33 cellular contexts compared by ENCODE assay signal in the genomic region with DNA sequence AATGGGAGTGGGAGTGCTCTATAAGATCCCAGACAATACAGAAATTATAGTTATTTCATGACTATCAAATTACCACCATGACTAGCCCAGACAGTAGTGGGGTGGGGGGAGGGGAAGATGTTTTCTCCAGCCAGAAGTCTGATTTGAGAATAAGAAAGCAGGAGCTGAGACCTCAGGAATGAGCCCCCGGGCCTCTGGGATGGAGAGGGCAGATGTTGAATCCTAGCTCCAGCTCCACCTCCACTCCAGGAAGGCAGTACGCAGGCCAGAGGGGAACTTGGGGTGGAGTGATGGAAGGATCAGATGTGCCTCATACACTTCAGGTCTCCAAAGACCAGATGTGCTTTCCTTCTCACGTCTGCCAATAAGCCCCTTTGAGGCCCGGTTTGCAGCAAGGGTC.
"Had no signal": no experiment of that assay in that cellular context is flagged by ENCODE, and none has a peak within 500 bp of the region (broad histone marks: within the 10 kb centered on the region; RNA-seq: fewer than 3 reads in every experiment).

No MANE protein-coding gene starts in this region.

- H3K36me3 ChIP-seq: MG63, WERI-Rb-1 had no signal

- H3K36me3 Mint-ChIP-seq: activated CD8-positive, alpha-beta memory T cell treated with anti-CD3 and anti-CD28 coated beads, Interleukin-2, amount 10 ng/mL, durations not matched to agents 7 days and 5 days; activated naive CD8-positive, alpha-beta T cell treated with anti-CD3 and anti-CD28 coated beads for 36 hours had no signal

- H3K4me1 Mint-ChIP-seq: activated CD4-positive, alpha-beta memory T cell treated with anti-CD3 and anti-CD28 coated beads, Interleukin-2, amount 10 ng/mL, durations not matched to agents 7 days and 5 days; activated CD8-positive, alpha-beta memory T cell treated with anti-CD3 and anti-CD28 coated beads, Interleukin-2, amount 10 ng/mL, durations not matched to agents 7 days and 5 days; activated naive CD8-positive, alpha-beta T cell treated with anti-CD3 and anti-CD28 coated beads for 36 hours; activated T-helper 17 cell treated with anti-CD3 and anti-CD28 coated beads, Interleukin-2, amount 50 U/mL, for 72 hours had no signal

- H3K27ac ChIP-seq: SK-N-MC, WERI-Rb-1 had no signal

- H3K9me3 Mint-ChIP-seq: activated CD4-positive, alpha-beta memory T cell treated with anti-CD3 and anti-CD28 coated beads, Interleukin-2, amount 10 ng/mL, durations not matched to agents 7 days and 5 days; activated naive CD8-positive, alpha-beta T cell treated with anti-CD3 and anti-CD28 coated beads for 36 hours; activated T-cell treated with anti-CD3 and anti-CD28 coated beads, Interleukin-2, amount 50 U/mL, for 72 hours; activated T-helper 17 cell treated with anti-CD3 and anti-CD28 coated beads, Interleukin-2, amount 50 U/mL, for 72 hours had no signal

- H3K4me3 Mint-ChIP-seq: activated CD4-positive, alpha-beta memory T cell treated with anti-CD3 and anti-CD28 coated beads, Interleukin-2, amount 10 ng/mL, durations not matched to agents 7 days and 5 days; activated CD8-positive, alpha-beta memory T cell treated with anti-CD3 and anti-CD28 coated beads, Interleukin-2, amount 10 ng/mL, durations not matched to agents 7 days and 5 days; activated naive CD8-positive, alpha-beta T cell treated with anti-CD3 and anti-CD28 coated beads for 36 hours; activated T-cell treated with anti-CD3 and anti-CD28 coated beads, Interleukin-2, amount 50 U/mL, for 72 hours; activated T-helper 17 cell treated with anti-CD3 and anti-CD28 coated beads, Interleukin-2, amount 50 U/mL, for 72 hours had no signal

- H3K4me3 ChIP-seq: MG63, SK-N-MC had no signal

- H3K27me3 Mint-ChIP-seq: activated CD4-positive, alpha-beta memory T cell treated with anti-CD3 and anti-CD28 coated beads, Interleukin-2, amount 10 ng/mL, durations not matched to agents 7 days and 5 days; activated CD8-positive, alpha-beta memory T cell treated with anti-CD3 and anti-CD28 coated beads, Interleukin-2, amount 10 ng/mL, durations not matched to agents 7 days and 5 days; activated naive CD8-positive, alpha-beta T cell treated with anti-CD3 and anti-CD28 coated beads for 36 hours had no signal

- DNase-seq: activated CD4-positive, alpha-beta memory T cell treated with anti-CD3 and anti-CD28 coated beads, Interleukin-2, amount 10 ng/mL, durations not matched to agents 7 days and 5 days; activated CD4-positive, alpha-beta T cell treated with anti-CD3 and anti-CD28 coated beads for 1 hour; activated CD4-positive, alpha-beta T cell treated with anti-CD3 and anti-CD28 coated beads for 48 hours; activated CD4-positive, CD25-positive, alpha-beta regulatory T cell; activated CD8-positive, alpha-beta memory T cell treated with anti-CD3 and anti-CD28 coated beads for 24 hours; activated CD8-positive, alpha-beta memory T cell treated with anti-CD3 and anti-CD28 coated beads, Interleukin-2, amount 10 ng/mL, durations not matched to agents 7 days and 5 days; activated CD8-positive, alpha-beta memory T cell treated with anti-CD3 and anti-CD28 coated beads, Interleukin-2, amount 50 U/mL, for 48 hours; activated effector memory CD4-positive, alpha-beta T cell treated with anti-CD3 and anti-CD28 coated beads, Interleukin-2, amount 50 U/mL, for 16 hours; activated naive CD4-positive, alpha-beta T cell; activated naive CD4-positive, alpha-beta T cell treated with anti-CD3 and anti-CD28 coated beads, Interleukin-2, amount 50 U/mL, for 16 hours; activated naive CD8-positive, alpha-beta T cell treated with anti-CD3 and anti-CD28 coated beads for 36 hours; activated T-cell treated with anti-CD3 and anti-CD28 coated beads, Interleukin-2, amount 50 U/mL, for 72 hours; amniotic stem cell; aorta; cerebellar nuclear complex; Karpas-422; MG63; NCI-H1048; NCI-H1105 treated with DMSO at 0.1 percent for 48 hours; NCI-H1436; NCI-H1694; NCI-H1930; NCI-H2081 treated with DMSO at 0.1 percent for 48 hours; NCI-H510A; NCI-H526; NCI-H748 treated with DMSO at 0.1 percent for 48 hours; NK-92 treated with Interleukin-12 subunit alpha and Interleukin-12 subunit beta, amount 100 ng/mL, for 24 hours; PC-3; Right ventricle myocardium superior; T1000; WERI-Rb-1 had no signal

- H3K27ac Mint-ChIP-seq: activated CD4-positive, alpha-beta memory T cell treated with anti-CD3 and anti-CD28 coated beads, Interleukin-2, amount 10 ng/mL, durations not matched to agents 7 days and 5 days; activated CD8-positive, alpha-beta memory T cell treated with anti-CD3 and anti-CD28 coated beads, Interleukin-2, amount 10 ng/mL, durations not matched to agents 7 days and 5 days; activated naive CD8-positive, alpha-beta T cell treated with anti-CD3 and anti-CD28 coated beads for 36 hours; activated T-cell treated with anti-CD3 and anti-CD28 coated beads, Interleukin-2, amount 50 U/mL, for 72 hours; activated T-helper 17 cell treated with anti-CD3 and anti-CD28 coated beads, Interleukin-2, amount 50 U/mL, for 72 hours had no signal

- H3K9me3 ChIP-seq: MG63 had no signal

- H3K27me3 ChIP-seq: MG63 had no signal
